In the genomic region with DNA sequence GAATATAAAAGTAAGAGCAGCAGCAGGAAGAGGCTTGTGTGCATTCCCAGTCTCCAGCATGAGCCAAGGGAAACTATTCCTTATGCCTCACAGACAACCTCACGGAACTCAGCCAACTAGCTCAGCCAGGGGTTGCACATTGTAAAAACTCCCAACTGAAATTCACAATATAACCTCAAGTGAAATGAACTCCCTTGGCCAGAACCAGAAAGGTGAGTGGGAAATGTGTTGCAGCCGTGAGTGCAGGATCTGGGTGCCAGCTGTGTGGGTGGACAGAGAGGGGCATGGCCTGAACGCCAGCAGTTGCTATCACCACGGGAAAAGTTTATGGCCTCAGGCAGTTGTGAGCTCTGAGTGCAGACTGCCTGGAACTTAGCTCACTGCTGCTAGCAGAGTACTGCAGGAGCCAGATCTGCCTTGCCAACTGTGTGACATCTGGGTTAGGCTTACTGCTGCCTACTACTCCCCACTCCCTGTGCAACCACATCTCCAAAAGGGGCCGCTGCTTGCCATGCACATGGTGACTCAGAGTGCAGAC, we compare ENCODE assay signal across 12 cellular contexts. TPM values are rescaled to one million over a fixed set of nuclear protein-coding genes. Genes with fewer than 3 reads are reported as not detected.
DNase-seq lines count a peak whose midpoint lies in the region; ATAC-seq, FAIRE-seq and TF ChIP-seq lines count a peak whose summit lies in the region.
"Had no signal": no experiment of that assay in that cellular context is flagged by ENCODE, and none has a peak within 500 bp of the region (broad histone marks: within the 10 kb centered on the region; RNA-seq: fewer than 3 reads in every experiment).

No MANE protein-coding gene starts in this region.

- no peak overlapping the region for H3K27ac ChIP-seq in kidney (ENCODE audit: low read depth in 2 of 2, low read length in 2 of 2)
- H3K27ac ChIP-seq in testis: peak overlapping the region in 1 of 2 donors; percentile 46

- H3K4me1 ChIP-seq in kidney (ENCODE audit: control insufficient read depth in 1 of 2, insufficient read depth in 1 of 2, low read depth in 1 of 2, low read length in 2 of 2): peaks cover 6% of the 10 kb centered on the region in 2 donors
- H3K4me1 ChIP-seq in testis: peaks cover 11% of the 10 kb centered on the region

- H3K4me3 ChIP-seq in choroid plexus epithelial cell (ENCODE audit: low read depth, low read length) (no peak overlapping the region), kidney (ENCODE audit: low read length in 2 of 2) (no peak overlapping the region), testis (no peak overlapping the region)

- FAIRE-seq in HTR-8/SVneo (lab: Jason Lieb, UNC) (peak; percentile 44), kidney (lab: Jason Lieb, UNC) (no peak)

- no peaks in the 10 kb centered on the region for H3K27me3 ChIP-seq in testis

- H3K9me3 ChIP-seq in kidney (ENCODE audit: control insufficient read depth in 1 of 2, low read length in 2 of 2) (no peaks in the 10 kb centered on the region), testis (no peaks in the 10 kb centered on the region)

- TF ChIP-seq CTCF in choroid plexus epithelial cell (conservative IDR thresholded peaks at IDR 0.05; ENCODE audit: low read depth, low read length) (no peak), kidney (IDR thresholded peaks at IDR 0.05; ENCODE audit: borderline replicate concordance, extremely low read depth, insufficient read depth) (no peak), testis (IDR thresholded peaks at IDR 0.05) (no peak)

- no peak overlapping the region for H3K9ac ChIP-seq in kidney (ENCODE audit: low read length in 2 of 2)

- no peak for TF ChIP-seq POLR2A in testis (IDR thresholded peaks at IDR 0.05)

- no peak for ATAC-seq in HG03378 (IDR thresholded peaks at IDR 0.05; ENCODE audit: unreplicated experiment)
- ATAC-seq: T-helper 17 cell had no signal

- WGBS in testis, 2 donors: 35 to 44% methylated on average over 2 to 5 of the region's 5 CpGs

- peak; percentile 5 for DNase-seq in HTR-8/SVneo (ENCODE audit: insufficient read length, low spot score)
- peak; percentile 34 for DNase-seq in choroid plexus epithelial cell (ENCODE audit: low read depth)
- DNase-seq in kidney: peak; percentile 69
- DNase-seq in testis: peak; percentile 50
- no peak for DNase-seq in NCI-H69 (lab: John Stamatoyannopoulos, UW)
- no peak for DNase-seq in SKM-1 (lab: John Stamatoyannopoulos, UW; ENCODE audit: unreplicated experiment)
- DNase-seq in NCI-H2171 treated with DMSO at 0.1 percent for 48 hours (lab: John Stamatoyannopoulos, UW): no peak
- DNase-seq: activated T-cell treated with anti-CD3 and anti-CD28 coated beads for 4 hours, NCI-H510A, T-helper 17 cell had no signal

- intact Hi-C loops in kidney (cut with DNase I): no loop called here
- intact Hi-C loops in testis (cut with DNase I; ENCODE audit: low total_unique reads): no loop called here

- H3K36me3 ChIP-seq in kidney (ENCODE audit: control insufficient read depth in 1 of 2, insufficient read depth in 2 of 2, low read length in 2 of 2) (no peaks in the 10 kb centered on the region), testis (ENCODE audit: low read depth, missing control alignments) (no peaks in the 10 kb centered on the region)

RNA-seq across cellular contexts. Expression of gene CLEC1A, which starts 2.3 kb away (rescaled TPM):
- 6.3 TPM for total RNA-seq in kidney
- polyA plus RNA-seq in kidney (ENCODE audit: insufficient read depth, low read depth, low replicate concordance): 5.3 TPM
- 1 to 10 TPM; 2.7 to 3.2 TPM for total RNA-seq in testis
- polyA plus RNA-seq in testis (ENCODE audit: insufficient read depth, low read depth, low replicate concordance): 2.9 TPM
- total RNA-seq: osteoblast, T-helper 17 cell had no signal

RNA-seq across cellular contexts. Expression of gene CLEC7A, which starts 28.9 kb away (rescaled TPM):
- 20.0 TPM for total RNA-seq in kidney
- polyA plus RNA-seq in kidney (ENCODE audit: insufficient read depth, low read depth, low replicate concordance): 0.43 TPM
- 1 to 10 TPM; 1.9 to 4.4 TPM for total RNA-seq in testis
- polyA plus RNA-seq in testis (ENCODE audit: insufficient read depth, low read depth, low replicate concordance): 4.8 TPM

Comparison
In these comparisons a context has a peak if more than half of its experiments do, and no peak if none do; other contexts are left out.
1. DNase-seq: peak in HTR-8/SVneo (single experiment), choroid plexus epithelial cell (single experiment), kidney (single experiment) and testis (single experiment); none in NCI-H69 (single experiment), SKM-1 (single experiment) and NCI-H2171 treated with DMSO at 0.1 percent for 48 hours (single experiment).